Comparison of ENCODE assay signal across 22 cellular contexts in the genomic region with DNA sequence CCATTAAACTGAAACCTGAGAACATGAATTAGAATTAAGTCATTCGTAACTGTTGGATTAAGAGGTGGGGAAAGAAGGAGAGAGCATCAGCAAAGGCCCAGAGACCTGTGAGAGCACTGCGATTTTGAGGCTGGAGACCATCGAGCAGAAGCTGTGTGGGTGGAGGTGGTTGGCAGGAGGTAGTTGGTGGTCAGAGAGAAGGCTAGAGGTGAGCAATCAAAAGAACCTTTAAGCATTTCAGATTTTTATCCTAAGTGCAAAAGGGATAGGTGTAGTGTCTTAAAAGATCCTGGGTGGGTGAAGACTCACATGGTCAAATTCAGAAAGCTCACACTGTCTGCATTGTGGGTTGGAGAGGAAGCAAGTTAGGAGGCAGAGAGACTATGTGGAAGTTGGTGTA.
A peak's percentile ranks its signal among the peaks of the same experiment; 100 is the strongest.
DNase-seq lines count a peak whose midpoint lies in the region; ATAC-seq and TF ChIP-seq lines count a peak whose summit lies in the region.
"Had no signal": no experiment of that assay in that cellular context is flagged by ENCODE, and none has a peak within 500 bp of the region (broad histone marks: within the 10 kb centered on the region; RNA-seq: fewer than 3 reads in every experiment).

No MANE protein-coding gene starts in this region.

- no peak overlapping the region for H3K4me3 Mint-ChIP-seq in activated naive CD8-positive, alpha-beta T cell treated with anti-CD3 and anti-CD28 coated beads, Interleukin-2, amount 50 U/mL, for 24 hours
- H3K4me3 Mint-ChIP-seq in progenitor cell of endocrine pancreas (ENCODE audit: low read depth), result no peak overlapping the region

- H3K36me3 ChIP-seq in MM.1S (replicated peaks; ENCODE audit: insufficient read depth, low read length) (no peaks in the 10 kb centered on the region), mucosa of descending colon (ENCODE audit: low read depth) (no peaks in the 10 kb centered on the region)
- H3K36me3 ChIP-seq: left ventricle myocardium inferior, thoracic aorta had no signal

- no peaks in the 10 kb centered on the region for H3K9me3 Mint-ChIP-seq in activated naive CD8-positive, alpha-beta T cell treated with anti-CD3 and anti-CD28 coated beads, Interleukin-2, amount 50 U/mL, for 24 hours
- no peaks in the 10 kb centered on the region for H3K9me3 Mint-ChIP-seq in progenitor cell of endocrine pancreas (ENCODE audit: low read depth)

- DNase-seq in NCI-H510A treated with DMSO at 0.1 percent for 48 hours (lab: John Stamatoyannopoulos, UW), result peak; percentile 10
- DNase-seq in NCI-H510A (lab: John Stamatoyannopoulos, UW), result no peak
- DNase-seq in MM.1S, result no peak
- DNase-seq in activated naive CD8-positive, alpha-beta T cell treated with anti-CD3 and anti-CD28 coated beads, Interleukin-2, amount 50 U/mL, for 24 hours, result no peak
- no peak for DNase-seq in progenitor cell of endocrine pancreas (ENCODE audit: low spot score, unreplicated experiment)
- DNase-seq in activated effector memory CD4-positive, alpha-beta T cell treated with anti-CD3 and anti-CD28 coated beads, Interleukin-2, amount 50 U/mL, for 16 hours, result no peak
- no peak for DNase-seq in mucosa of descending colon
- DNase-seq: 8988T; activated gamma-delta T cell treated with Interleukin-2 at 50 U/mL for 16 hours; anterior cingulate cortex; Caco-2; DMS79 treated with DMSO at 0.1 percent for 48 hours; Karpas-422; left ventricle myocardium inferior; NCI-H1694 treated with DMSO at 0.1 percent for 48 hours; NCI-H345; stimulated activated CD4-positive, alpha-beta T cell treated with anti-CD3 and anti-CD28 coated beads, Interleukin-1b, Interleukin-23, amount 100 ng/mL, for 48 hours had no signal

- intact Hi-C loops in mucosa of descending colon (cut with DNase I, micrococcal nuclease), result no loop called here

- peaks cover 26% of the 10 kb centered on the region for H3K79me2 ChIP-seq in MM.1S (ENCODE audit: low read length)

- no peak overlapping the region for H3K27ac Mint-ChIP-seq in activated naive CD8-positive, alpha-beta T cell treated with anti-CD3 and anti-CD28 coated beads, Interleukin-2, amount 50 U/mL, for 24 hours
- peak overlapping the region; percentile 14 for H3K27ac Mint-ChIP-seq in progenitor cell of endocrine pancreas

- no peak overlapping the region for H3K4me2 ChIP-seq in MM.1S (ENCODE audit: low read depth, low read length)

- no peaks in the 10 kb centered on the region for H4K20me1 ChIP-seq in MM.1S (ENCODE audit: insufficient read depth, low read length)

- H3K27me3 Mint-ChIP-seq in activated naive CD8-positive, alpha-beta T cell treated with anti-CD3 and anti-CD28 coated beads, Interleukin-2, amount 50 U/mL, for 24 hours, result no peaks in the 10 kb centered on the region
- no peaks in the 10 kb centered on the region for H3K27me3 Mint-ChIP-seq in progenitor cell of endocrine pancreas

- H3K4me1 Mint-ChIP-seq in activated naive CD8-positive, alpha-beta T cell treated with anti-CD3 and anti-CD28 coated beads, Interleukin-2, amount 50 U/mL, for 24 hours, result peaks cover 16% of the 10 kb centered on the region
- peaks cover 2% of the 10 kb centered on the region for H3K4me1 Mint-ChIP-seq in progenitor cell of endocrine pancreas (ENCODE audit: low read depth)

- H3K36me3 Mint-ChIP-seq in activated naive CD8-positive, alpha-beta T cell treated with anti-CD3 and anti-CD28 coated beads, Interleukin-2, amount 50 U/mL, for 24 hours (ENCODE audit: low read depth), result peaks cover 12% of the 10 kb centered on the region
- H3K36me3 Mint-ChIP-seq in progenitor cell of endocrine pancreas (ENCODE audit: insufficient read depth), result peaks cover 31% of the 10 kb centered on the region

- H3K9ac ChIP-seq in MM.1S (ENCODE audit: low read length), result no peak overlapping the region

- H2AFZ ChIP-seq in MM.1S (ENCODE audit: low read length), result no peak overlapping the region

- H3K27ac ChIP-seq in MM.1S (ENCODE audit: low read length), result peak overlapping the region; percentile 62; the same call in 1 of the 2 replicates
- H3K27ac ChIP-seq: epithelial cell of prostate, left ventricle myocardium inferior, thoracic aorta had no signal

- H3F3A ChIP-seq in MM.1S (ENCODE audit: insufficient read depth, low read length), result peaks cover 11% of the 10 kb centered on the region

- no peaks in the 10 kb centered on the region for H3K9me2 ChIP-seq in MM.1S (replicated peaks; ENCODE audit: insufficient read depth, low read length)

- H3K4me3 ChIP-seq in MM.1S (ENCODE audit: low read length), result no peak overlapping the region
- no peak overlapping the region for H3K4me3 ChIP-seq in mucosa of descending colon
- H3K4me3 ChIP-seq: left ventricle myocardium inferior, skin epidermis, thoracic aorta had no signal

- peak; percentile 76 for ATAC-seq in activated naive CD8-positive, alpha-beta T cell treated with anti-CD3 and anti-CD28 coated beads, Interleukin-2, amount 50 U/mL, for 24 hours
- ATAC-seq in mucosa of descending colon, result no peak
- no peak for ATAC-seq in SK-N-SH treated with all-trans-retinoic acid at 6 μM for 48 hours
- ATAC-seq: Right ventricle myocardium inferior had no signal

- no peaks in the 10 kb centered on the region for H3K9me3 ChIP-seq in MM.1S (replicated peaks; ENCODE audit: insufficient read depth, low read length)
- H3K9me3 ChIP-seq in mucosa of descending colon, result no peaks in the 10 kb centered on the region
- H3K9me3 ChIP-seq: Caco-2, left ventricle myocardium inferior, thoracic aorta had no signal

- no peaks in the 10 kb centered on the region for H3K27me3 ChIP-seq in MM.1S (replicated peaks; ENCODE audit: insufficient read depth, low read length)

- H3K4me1 ChIP-seq in MM.1S (ENCODE audit: low read length), result peaks cover 24% of the 10 kb centered on the region
- no peaks in the 10 kb centered on the region for H3K4me1 ChIP-seq in mucosa of descending colon (ENCODE audit: low read depth)
- H3K4me1 ChIP-seq: Caco-2, left ventricle myocardium inferior had no signal

- TF ChIP-seq CTCF in MM.1S (IDR thresholded peaks at IDR 0.05; ENCODE audit: low read length) (no peak), progenitor cell of endocrine pancreas (IDR thresholded peaks at IDR 0.05; ENCODE audit: unreplicated experiment) (no peak), mucosa of descending colon (IDR thresholded peaks at IDR 0.05) (no peak)

TF ChIP-seq in SK-N-SH treated with all-trans-retinoic acid at 6 μM for 48 hours, 23 proteins besides CTCF, POLR2A, EP300 and RAD21 (continues in another document):
- TF ChIP-seq, protein P1, sequence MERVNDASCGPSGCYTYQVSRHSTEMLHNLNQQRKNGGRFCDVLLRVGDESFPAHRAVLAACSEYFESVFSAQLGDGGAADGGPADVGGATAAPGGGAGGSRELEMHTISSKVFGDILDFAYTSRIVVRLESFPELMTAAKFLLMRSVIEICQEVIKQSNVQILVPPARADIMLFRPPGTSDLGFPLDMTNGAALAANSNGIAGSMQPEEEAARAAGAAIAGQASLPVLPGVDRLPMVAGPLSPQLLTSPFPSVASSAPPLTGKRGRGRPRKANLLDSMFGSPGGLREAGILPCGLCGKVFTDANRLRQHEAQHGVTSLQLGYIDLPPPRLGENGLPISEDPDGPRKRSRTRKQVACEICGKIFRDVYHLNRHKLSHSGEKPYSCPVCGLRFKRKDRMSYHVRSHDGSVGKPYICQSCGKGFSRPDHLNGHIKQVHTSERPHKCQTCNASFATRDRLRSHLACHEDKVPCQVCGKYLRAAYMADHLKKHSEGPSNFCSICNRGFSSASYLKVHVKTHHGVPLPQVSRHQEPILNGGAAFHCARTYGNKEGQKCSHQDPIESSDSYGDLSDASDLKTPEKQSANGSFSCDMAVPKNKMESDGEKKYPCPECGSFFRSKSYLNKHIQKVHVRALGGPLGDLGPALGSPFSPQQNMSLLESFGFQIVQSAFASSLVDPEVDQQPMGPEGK (CRISPR knock-in tag; IDR thresholded peaks at IDR 0.05; ENCODE audit: borderline replicate concordance), result no peak
- TF ChIP-seq TOX (CRISPR knock-in tag; IDR thresholded peaks at IDR 0.05; ENCODE audit: borderline replicate concordance), result no peak
- TF ChIP-seq ZNF8 (CRISPR knock-in tag; IDR thresholded peaks at IDR 0.05), result no peak
- no peak for TF ChIP-seq GLIS3 (CRISPR knock-in tag; IDR thresholded peaks at IDR 0.05)
- TF ChIP-seq RARB (CRISPR knock-in tag; IDR thresholded peaks at IDR 0.05), result no peak
- TF ChIP-seq ISL1 (CRISPR knock-in tag; IDR thresholded peaks at IDR 0.05), result no peak
- no peak for TF ChIP-seq ARNTL (CRISPR knock-in tag; IDR thresholded peaks at IDR 0.05; ENCODE audit: borderline replicate concordance, low read depth)
- TF ChIP-seq SNAI2 (CRISPR knock-in tag; IDR thresholded peaks at IDR 0.05), result no peak
- TF ChIP-seq, protein P2, sequence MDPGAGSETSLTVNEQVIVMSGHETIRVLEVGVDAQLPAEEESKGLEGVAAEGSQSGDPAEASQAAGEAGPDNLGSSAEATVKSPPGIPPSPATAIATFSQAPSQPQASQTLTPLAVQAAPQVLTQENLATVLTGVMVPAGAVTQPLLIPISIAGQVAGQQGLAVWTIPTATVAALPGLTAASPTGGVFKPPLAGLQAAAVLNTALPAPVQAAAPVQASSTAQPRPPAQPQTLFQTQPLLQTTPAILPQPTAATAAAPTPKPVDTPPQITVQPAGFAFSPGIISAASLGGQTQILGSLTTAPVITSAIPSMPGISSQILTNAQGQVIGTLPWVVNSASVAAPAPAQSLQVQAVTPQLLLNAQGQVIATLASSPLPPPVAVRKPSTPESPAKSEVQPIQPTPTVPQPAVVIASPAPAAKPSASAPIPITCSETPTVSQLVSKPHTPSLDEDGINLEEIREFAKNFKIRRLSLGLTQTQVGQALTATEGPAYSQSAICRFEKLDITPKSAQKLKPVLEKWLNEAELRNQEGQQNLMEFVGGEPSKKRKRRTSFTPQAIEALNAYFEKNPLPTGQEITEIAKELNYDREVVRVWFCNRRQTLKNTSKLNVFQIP (CRISPR knock-in tag; IDR thresholded peaks at IDR 0.05; ENCODE audit: borderline replicate concordance, low read depth), result no peak
- TF ChIP-seq ESRRG (CRISPR knock-in tag; IDR thresholded peaks at IDR 0.05), result no peak
